11 cellular contexts compared by ENCODE assay signal in the genomic region with DNA sequence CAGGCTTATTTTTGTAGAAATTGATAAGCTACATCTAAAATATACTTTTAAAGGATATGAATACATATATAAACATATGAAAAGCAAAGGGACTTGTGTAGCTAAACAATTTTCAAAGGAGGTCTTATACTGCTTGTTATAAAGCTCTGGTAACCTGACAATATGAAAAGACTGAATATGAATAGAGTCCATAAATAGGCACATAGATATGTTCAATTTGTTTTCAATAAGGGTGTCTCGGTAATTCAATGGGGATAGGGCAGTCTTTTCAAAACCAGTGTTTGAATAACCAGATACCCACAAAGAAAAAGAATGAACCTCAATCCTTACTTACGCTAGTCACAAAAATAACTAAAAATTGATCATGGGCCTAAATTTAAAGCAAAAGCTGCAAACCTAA.
"Had no signal": no experiment of that assay in that cellular context is flagged by ENCODE, and none has a peak within 500 bp of the region (broad histone marks: within the 10 kb centered on the region; RNA-seq: fewer than 3 reads in every experiment).

No MANE protein-coding gene starts in this region.

- H3K27ac Mint-ChIP-seq: GM23338, H9, HFFc6 had no signal

- H3K9me3 Mint-ChIP-seq: GM23338, HFFc6 had no signal

- DNase-seq: GM23248, GOT3, H7, H9, HCEC 1CT, HFFc6 had no signal

- H2AFZ ChIP-seq: GM23248 had no signal

- ATAC-seq: GM23338, HCT116 had no signal

- H3K4me3 ChIP-seq: GM23248, GM23338, HAP-1 had no signal

- H3K4me2 ChIP-seq: GM23338 had no signal

- H3K4me3 Mint-ChIP-seq: GM23338, H9, HFFc6 had no signal

- H3K9ac ChIP-seq: GM23248 had no signal

- FAIRE-seq: H1, H54 had no signal

- H3K27ac ChIP-seq: GM23248 had no signal

- H3K4me1 Mint-ChIP-seq: GM23338, H9 had no signal
